26 cellular contexts compared by ENCODE assay signal in genomic region chr7:89797965-89798598, GRCh38.
"Had no signal": no experiment of that assay in that cellular context is flagged by ENCODE, and none has a peak within 500 bp of the region (broad histone marks: within the 10 kb centered on the region; RNA-seq: fewer than 3 reads in every experiment).

No MANE protein-coding gene starts in this region.

- H3K4me1 ChIP-seq: neural progenitor cell, parathyroid adenoma, psoas muscle, right lobe of liver, spleen, suprapubic skin, testis, tibial artery, transverse colon, uterus had no signal

- H3K79me2 ChIP-seq: parathyroid adenoma had no signal

- H3K36me3 ChIP-seq: neural progenitor cell, neutrophil, ovary, right lobe of liver, spleen, suprapubic skin, tibial artery, transverse colon, uterus had no signal

- ATAC-seq: natural killer cell; psoas muscle; stimulated activated naive CD8-positive, alpha-beta T cell treated with anti-CD3 and anti-CD28 coated beads, Interleukin-15, amount 100 ng/mL, for 72 hours; stimulated activated naive CD8-positive, alpha-beta T cell treated with anti-CD3 and anti-CD28 coated beads, Interleukin-15, Interleukin-2, amounts not matched to agents 100 U/mL and 50 U/mL, for 24 hours had no signal

- H2AFZ ChIP-seq: neural progenitor cell, parathyroid adenoma had no signal

- H3K27ac ChIP-seq: neural progenitor cell, neutrophil, ovary, parathyroid adenoma, psoas muscle, right lobe of liver, skin epidermis, spleen, suprapubic skin, testis, tibial artery, transverse colon, uterus had no signal

- H3K4me2 ChIP-seq: neural progenitor cell, smooth muscle cell had no signal

- H3K27me3 ChIP-seq: neural progenitor cell, neutrophil, ovary, right lobe of liver, spleen, suprapubic skin, testis, tibial artery, transverse colon, uterus had no signal

- H3K4me3 ChIP-seq: neural progenitor cell, ovary, psoas muscle, right lobe of liver, skin epidermis, smooth muscle cell, spleen, suprapubic skin, testis, tibial artery, transverse colon, uterus had no signal

- H3K9ac ChIP-seq: neural progenitor cell, parathyroid adenoma had no signal

- DNase-seq: naive thymus-derived CD4-positive, alpha-beta T cell; natural killer cell; nucleus accumbens; psoas muscle; right lobe of liver; spleen; stimulated activated CD4-positive, alpha-beta T cell treated with anti-CD3 and anti-CD28 coated beads, Interleukin-12 subunit alpha, Interleukin-12 subunit beta, amount 100 ng/mL, for 4 hours; stimulated activated CD4-positive, alpha-beta T cell treated with anti-CD3 and anti-CD28 coated beads, Interleukin-1b, Interleukin-23, amount 100 ng/mL, for 48 hours; stimulated activated CD4-positive, alpha-beta T cell treated with anti-CD3 and anti-CD28 coated beads, Interleukin-4, amount 100 ng/mL, for 1 hour; stimulated activated CD4-positive, alpha-beta T cell treated with anti-CD3 and anti-CD28 coated beads, Interleukin-4, amount 100 ng/mL, for 4 hours; stimulated activated CD8-positive, alpha-beta memory T cell treated with anti-CD3 and anti-CD28 coated beads, Interleukin-4, amount 100 ng/mL, for 48 hours; stimulated activated naive CD4-positive, alpha-beta T cell; stimulated activated naive CD8-positive, alpha-beta T cell treated with anti-CD3 and anti-CD28 coated beads, Interleukin-15, amount 100 ng/mL, for 72 hours; stimulated activated naive CD8-positive, alpha-beta T cell treated with anti-CD3 and anti-CD28 coated beads, Interleukin-15, Interleukin-2, amounts not matched to agents 100 U/mL and 50 U/mL, for 24 hours; substantia nigra; testis; tibial artery; transverse colon; uterus had no signal

- H3K9me3 ChIP-seq: neutrophil, ovary, psoas muscle, right lobe of liver, suprapubic skin, testis, tibial artery, transverse colon, uterus had no signal
